In genomic region chrX:46621572-46621971, GRCh38 we compare ENCODE assay signal across 27 cellular contexts.
"Had no signal": no experiment of that assay in that cellular context is flagged by ENCODE, and none has a peak within 500 bp of the region (broad histone marks: within the 10 kb centered on the region; RNA-seq: fewer than 3 reads in every experiment).

No MANE protein-coding gene starts in this region.

- H3K27ac Mint-ChIP-seq: mesothelial cell of epicardium; naive B cell; natural killer cell; nephron progenitor cell; neural progenitor cell; progenitor cell of endocrine pancreas; stimulated activated naive B cell treated with anti-CD40 and anti-IgM and Interleukin-4, amounts not matched to agents 10 μg/mL and 1 μg/mL and 100 μg/mL, for 72 hours; stimulated activated naive CD8-positive, alpha-beta T cell treated with anti-CD3 and anti-CD28 coated beads, Interleukin-15, Interleukin-2, amounts not matched to agents 100 ng/mL and 50 ng/mL, for 24 hours; type B pancreatic cell had no signal

- ATAC-seq: left cardiac atrium; left lung; natural killer cell; sciatic nerve; stimulated activated naive B cell treated with anti-CD40 and anti-IgM and Interleukin-4, amounts not matched to agents 10 μg/mL and 1 μg/mL and 100 μg/mL, for 72 hours had no signal

- H3K9me3 ChIP-seq: left lung, ovary, suprapubic skin, thoracic aorta, uterus had no signal

- H3K4me1 ChIP-seq: neural progenitor cell, right atrium auricular region, suprapubic skin, uterus had no signal

- H3K4me3 ChIP-seq: left lung, lung, neural progenitor cell, ovary, right atrium auricular region, skin epidermis, suprapubic skin, thoracic aorta, tibial artery, uterus had no signal

- H3K4me2 ChIP-seq: neural progenitor cell had no signal

- H2AFZ ChIP-seq: neural progenitor cell had no signal

- H3K4me1 Mint-ChIP-seq: neural progenitor cell had no signal

- DNase-seq: hippocampal formation; kidney glomerular epithelial cell; left cardiac atrium; left lung; mesendoderm; naive B cell; natural killer cell; nephron progenitor cell; ovary; stimulated activated CD4-positive, alpha-beta T cell treated with anti-CD3 and anti-CD28 coated beads, Interleukin-12 subunit alpha, Interleukin-12 subunit beta, amount 100 ng/mL, for 4 hours; stimulated activated CD4-positive, alpha-beta T cell treated with anti-CD3 and anti-CD28 coated beads, Interleukin-15, amount 100 ng/mL, for 24 hours; stimulated activated CD4-positive, alpha-beta T cell treated with anti-CD3 and anti-CD28 coated beads, Interleukin-2, amount 100 ng/mL, for 24 hours; stimulated activated CD4-positive, alpha-beta T cell treated with anti-CD3 and anti-CD28 coated beads, Interleukin-4, amount 100 ng/mL, for 1 hour; stimulated activated naive B cell treated with anti-CD40 and anti-IgM and Interleukin-4, amounts not matched to agents 10 μg/mL and 1 μg/mL and 100 μg/mL, for 72 hours; tibial artery; uterus had no signal

- H3K9me3 Mint-ChIP-seq: natural killer cell; stimulated activated naive B cell treated with anti-CD40 and anti-IgM and Interleukin-4, amounts not matched to agents 10 μg/mL and 1 μg/mL and 100 μg/mL, for 72 hours; stimulated activated naive CD8-positive, alpha-beta T cell treated with anti-CD3 and anti-CD28 coated beads, Interleukin-15, Interleukin-2, amounts not matched to agents 100 ng/mL and 50 ng/mL, for 24 hours had no signal

- H3K27me3 Mint-ChIP-seq: naive B cell; progenitor cell of endocrine pancreas; stimulated activated naive CD8-positive, alpha-beta T cell treated with anti-CD3 and anti-CD28 coated beads, Interleukin-15, Interleukin-2, amounts not matched to agents 100 ng/mL and 50 ng/mL, for 24 hours; type B pancreatic cell had no signal

- H3K36me3 ChIP-seq: left lung, neural progenitor cell, ovary, right atrium auricular region, suprapubic skin, thoracic aorta, tibial artery, uterus had no signal

- H3K4me3 Mint-ChIP-seq: mesothelial cell of epicardium; naive B cell; natural killer cell; nephron progenitor cell; neural progenitor cell; stimulated activated naive B cell treated with anti-CD40 and anti-IgM and Interleukin-4, amounts not matched to agents 10 μg/mL and 1 μg/mL and 100 μg/mL, for 72 hours; stimulated activated naive CD8-positive, alpha-beta T cell treated with anti-CD3 and anti-CD28 coated beads, Interleukin-15, Interleukin-2, amounts not matched to agents 100 ng/mL and 50 ng/mL, for 24 hours; type B pancreatic cell had no signal

- H3K27ac ChIP-seq: left lung, neural progenitor cell, ovary, right atrium auricular region, skin epidermis, suprapubic skin, thoracic aorta had no signal

- H3K36me3 Mint-ChIP-seq: natural killer cell had no signal

- H3K27me3 ChIP-seq: left lung, neural progenitor cell, ovary, right atrium auricular region, suprapubic skin, tibial artery, uterus had no signal

- H3K9ac ChIP-seq: neural progenitor cell had no signal
